9 cellular contexts compared by ENCODE assay signal in the genomic region with DNA sequence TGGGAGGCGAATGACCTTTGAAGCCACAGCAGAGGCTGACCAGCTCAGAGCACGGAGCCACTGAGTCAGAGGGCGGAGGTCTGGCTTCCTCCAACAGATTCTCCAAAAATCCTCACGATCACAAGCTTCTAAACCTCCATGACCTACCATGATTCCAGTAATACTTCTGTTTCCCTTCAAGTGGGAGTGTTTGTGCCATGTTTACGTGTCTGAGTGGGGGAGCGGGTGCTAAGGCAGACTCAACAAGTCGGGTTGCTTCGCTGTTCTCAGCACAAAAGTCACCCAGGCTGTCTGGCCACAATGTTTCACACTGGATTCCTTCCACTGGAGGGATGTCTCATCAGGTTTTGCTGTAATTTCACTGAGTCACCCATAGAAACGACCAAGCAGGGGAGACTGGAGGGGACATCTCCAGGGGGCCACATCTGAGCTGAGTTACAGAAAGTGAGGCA.
DNase-seq lines count a peak whose midpoint lies in the region; ATAC-seq, FAIRE-seq and TF ChIP-seq lines count a peak whose summit lies in the region.
"Had no signal": no experiment of that assay in that cellular context is flagged by ENCODE, and none has a peak within 500 bp of the region (broad histone marks: within the 10 kb centered on the region; RNA-seq: fewer than 3 reads in every experiment).

No MANE protein-coding gene starts in this region.

- TF ChIP-seq CTCF in K562 (IDR thresholded peaks at IDR 0.05 in 2 of 3, conservative IDR thresholded peaks at IDR 0.05 in 1 of 3; ENCODE audit: insufficient read depth in 2 of 3, low read depth in 1 of 3, low read length in 3 of 3), result no peak
- TF ChIP-seq CTCF in mucosa of descending colon (IDR thresholded peaks at IDR 0.05), result no peak

- in situ Hi-C loops in K562 (cut with MboI), result no loop called here

- WGBS in K562 (ENCODE audit: insufficient coverage, low coverage, missing lambda C conversion rate), result 70% methylated on average over 9 of the region's 9 CpGs

- H3K4me2 ChIP-seq in K562 (ENCODE audit: insufficient read depth, low read length), result no peak overlapping the region

- intact Hi-C loops in K562 (cut with micrococcal nuclease), result no loop called here
- intact Hi-C loops in mucosa of descending colon (cut with DNase I, micrococcal nuclease), result no loop called here
- intact Hi-C loops in Right ventricle myocardium inferior (cut with DNase I), result no loop called here

- no peak for TF ChIP-seq EP300 in K562 (IDR thresholded peaks at IDR 0.05; ENCODE audit: low read length)

- no TSS peak for BruUV-seq in K562 (replicated peaks; lab: Mats Ljungman, UMichigan)

- H3K79me2 ChIP-seq in ACC112 (ENCODE audit: control insufficient read depth, insufficient read depth, low read length, unreplicated experiment), result peaks cover 89% of the 10 kb centered on the region
- peaks cover 8% of the 10 kb centered on the region; the same call in 2 of the 3 replicates for H3K79me2 ChIP-seq in K562 (ENCODE audit: control insufficient read depth, insufficient read depth, low read length)

- peaks cover under 1% of the 10 kb centered on the region; the same call in 1 of the 2 replicates for H3K36me3 ChIP-seq in ACC112 (ENCODE audit: insufficient read depth, low read length)
- no peaks in the 10 kb centered on the region for H3K36me3 ChIP-seq in K562 (ENCODE audit: control insufficient read depth, insufficient read depth, low read length)
- H3K36me3 ChIP-seq in mucosa of descending colon (ENCODE audit: low read depth), result no peaks in the 10 kb centered on the region

- no peak overlapping the region for H2AFZ ChIP-seq in ACC112 (ENCODE audit: low read length, unreplicated experiment)
- no peak overlapping the region for H2AFZ ChIP-seq in K562 (ENCODE audit: low read depth, low read length)

- H3K4me3 ChIP-seq in ACC112 (ENCODE audit: low read depth, low read length) (no peak overlapping the region), K562 (no peak overlapping the region), mucosa of descending colon (no peak overlapping the region)

- peak overlapping the region; percentile 75 for H3K27ac ChIP-seq in ACC112 (ENCODE audit: low read depth, low read length)
- no peak overlapping the region for H3K27ac ChIP-seq in K562 (ENCODE audit: extremely low read depth, low read depth, low read length)

- no peaks in the 10 kb centered on the region for H3K9me3 ChIP-seq in K562 (replicated peaks; ENCODE audit: control insufficient read depth, insufficient read depth, low read depth, low read length)
- no peaks in the 10 kb centered on the region for H3K9me3 ChIP-seq in mucosa of descending colon

- TF ChIP-seq RAD21 in K562 (CRISPR knock-in tag; conservative IDR thresholded peaks at IDR 0.05 in 1 of 2, IDR thresholded peaks at IDR 0.05 in 1 of 2), result no peak

- POLR2A ChIA-PET in K562 (lab: Yijun Ruan, JAX), result interaction anchor here (0.6 to 1.3 kb wide), 4 partner anchors 7 to 720 kb away, joined by 3 to 4 read pairs (median 4); no protein-coding TSS in a partner anchor

- TF ChIP-seq POLR2A in K562 (conservative IDR thresholded peaks at IDR 0.05), result no peak

- peaks cover 28% of the 10 kb centered on the region for H4K20me1 ChIP-seq in K562 (replicated peaks; ENCODE audit: control insufficient read depth, insufficient read depth, low read length)

- H3K27me3 ChIP-seq in ACC112 (ENCODE audit: insufficient read depth, low read length) (no peaks in the 10 kb centered on the region), K562 (ENCODE audit: control insufficient read depth in 2 of 2, insufficient read depth in 2 of 2, low read length in 2 of 2) (no peaks in the 10 kb centered on the region)

- CTCF ChIA-PET in K562 (lab: Yijun Ruan, JAX; ENCODE audit: low intra/inter-chr PET ratio), result no interaction called here

- ATAC-seq in K562 (no peak), mucosa of descending colon (peak; percentile 55), GM21717 (IDR thresholded peaks at IDR 0.05; ENCODE audit: unreplicated experiment) (no peak), Right ventricle myocardium inferior (no peak)

- peaks cover 32% of the 10 kb centered on the region for H3K4me1 ChIP-seq in ACC112 (ENCODE audit: control insufficient read depth, insufficient read depth, low read length, unreplicated experiment)
- peaks cover 0 to 14% of the 10 kb centered on the region in 2 experiments; a peak in 1 of 5 replicates for H3K4me1 ChIP-seq in K562 (replicated peaks in 1 of 2; ENCODE audit: control insufficient read depth in 2 of 2, insufficient read depth in 2 of 2, low read length in 2 of 2)
- H3K4me1 ChIP-seq in mucosa of descending colon (ENCODE audit: low read depth), result peaks cover 12% of the 10 kb centered on the region

- peaks cover 3% of the 10 kb centered on the region for H3K9me1 ChIP-seq in K562 (ENCODE audit: control insufficient read depth, insufficient read depth, low read length)

- DNase-seq in HCEC 1CT, result peak; percentile 92
- DNase-seq in K562 (ENCODE audit: extremely low read depth in 1 of 4, low spot score in 3 of 4), result no peak
- DNase-seq in mucosa of descending colon, result peak in 1 of 3 donors; percentile 52
- no peak for DNase-seq in HPDE6-E6E7 (ENCODE audit: extremely low spot score)
- DNase-seq in T-helper 1 cell, result no peak
- no peak for DNase-seq in Right ventricle myocardium inferior (ENCODE audit: missing footprints)
- DNase-seq: NCI-H524 had no signal

- peak overlapping the region in 1 of 2 experiments; percentile 48; a peak in 1 of 4 replicates for H3K9ac ChIP-seq in K562 (ENCODE audit: insufficient read depth in 1 of 2, low read depth in 2 of 2, low read length in 2 of 2)

- no peak for FAIRE-seq in K562 (lab: Jason Lieb, UNC)

TF ChIP-seq in K562, 482 proteins besides CTCF, POLR2A, EP300 and RAD21 (continues in another document):
- TF ChIP-seq TEAD2 (tag; IDR thresholded peaks at IDR 0.05) (no peak), ESRRA (IDR thresholded peaks at IDR 0.05; ENCODE audit: borderline replicate concordance, low read depth) (no peak), BCLAF1 (IDR thresholded peaks at IDR 0.05; ENCODE audit: borderline replicate concordance in 1 of 2, control insufficient read depth in 1 of 2, low read depth in 2 of 2, low read length in 1 of 2) (no peak), TRIM24 (IDR thresholded peaks at IDR 0.05) (no peak), SUPT5H (IDR thresholded peaks at IDR 0.05) (no peak), EGR1 (conservative IDR thresholded peaks at IDR 0.05) (no peak), NFE2 (IDR thresholded peaks at IDR 0.05; ENCODE audit: low read depth) (0 out of 2 replicates have a peak, but pooled peaks have one; percentile 5), SMAD4 (CRISPR knock-in tag; conservative IDR thresholded peaks at IDR 0.05) (no peak), PHB2 (IDR thresholded peaks at IDR 0.05; ENCODE audit: low read depth) (no peak), ZNF431 (CRISPR knock-in tag; IDR thresholded peaks at IDR 0.05) (no peak), MAX (CRISPR knock-in tag; IDR thresholded peaks at IDR 0.05) (peak; percentile 20; the same call in 1 of the 2 replicates), CBX1 (IDR thresholded peaks at IDR 0.05; ENCODE audit: low read depth) (no peak), ILK (tag; IDR thresholded peaks at IDR 0.05; ENCODE audit: borderline replicate concordance, low read depth) (no peak), ZNF436 (CRISPR knock-in tag; IDR thresholded peaks at IDR 0.05) (no peak), SNIP1 (IDR thresholded peaks at IDR 0.05; ENCODE audit: low read depth) (no peak), PYGO2 (tag; IDR thresholded peaks at IDR 0.05) (no peak)
- TF ChIP-seq, protein P1, sequence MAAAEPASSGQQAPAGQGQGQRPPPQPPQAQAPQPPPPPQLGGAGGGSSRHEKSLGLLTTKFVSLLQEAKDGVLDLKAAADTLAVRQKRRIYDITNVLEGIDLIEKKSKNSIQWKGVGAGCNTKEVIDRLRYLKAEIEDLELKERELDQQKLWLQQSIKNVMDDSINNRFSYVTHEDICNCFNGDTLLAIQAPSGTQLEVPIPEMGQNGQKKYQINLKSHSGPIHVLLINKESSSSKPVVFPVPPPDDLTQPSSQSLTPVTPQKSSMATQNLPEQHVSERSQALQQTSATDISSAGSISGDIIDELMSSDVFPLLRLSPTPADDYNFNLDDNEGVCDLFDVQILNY (CRISPR knock-in tag; IDR thresholded peaks at IDR 0.05), result no peak
- TF ChIP-seq, protein P2, sequence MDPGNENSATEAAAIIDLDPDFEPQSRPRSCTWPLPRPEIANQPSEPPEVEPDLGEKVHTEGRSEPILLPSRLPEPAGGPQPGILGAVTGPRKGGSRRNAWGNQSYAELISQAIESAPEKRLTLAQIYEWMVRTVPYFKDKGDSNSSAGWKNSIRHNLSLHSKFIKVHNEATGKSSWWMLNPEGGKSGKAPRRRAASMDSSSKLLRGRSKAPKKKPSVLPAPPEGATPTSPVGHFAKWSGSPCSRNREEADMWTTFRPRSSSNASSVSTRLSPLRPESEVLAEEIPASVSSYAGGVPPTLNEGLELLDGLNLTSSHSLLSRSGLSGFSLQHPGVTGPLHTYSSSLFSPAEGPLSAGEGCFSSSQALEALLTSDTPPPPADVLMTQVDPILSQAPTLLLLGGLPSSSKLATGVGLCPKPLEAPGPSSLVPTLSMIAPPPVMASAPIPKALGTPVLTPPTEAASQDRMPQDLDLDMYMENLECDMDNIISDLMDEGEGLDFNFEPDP (CRISPR knock-in tag; IDR thresholded peaks at IDR 0.05), result no peak
